Comparison of ENCODE assay signal across 18 cellular contexts in the genomic region with DNA sequence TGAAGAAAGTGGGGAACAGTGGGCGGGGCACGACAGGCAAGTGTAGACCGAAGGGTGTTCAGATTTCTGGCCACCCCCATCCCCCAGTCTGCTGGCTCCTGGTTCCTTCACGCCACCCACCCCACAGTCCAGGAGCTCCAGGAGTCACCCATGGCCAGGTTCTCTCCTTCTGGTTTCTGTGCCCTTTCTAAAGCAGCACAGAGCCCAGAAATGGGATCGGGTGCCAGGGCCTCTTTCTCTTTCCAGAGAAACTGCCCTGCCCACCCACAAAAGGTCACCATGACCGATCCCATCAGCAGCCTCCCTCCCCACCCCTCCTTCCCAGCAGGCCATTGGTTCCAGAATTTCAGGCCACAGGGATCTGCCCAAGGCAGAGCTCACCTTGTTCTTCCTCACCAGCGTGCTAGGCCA.
"Had no signal": no experiment of that assay in that cellular context is flagged by ENCODE, and none has a peak within 500 bp of the region (broad histone marks: within the 10 kb centered on the region; RNA-seq: fewer than 3 reads in every experiment).

No MANE protein-coding gene starts in this region.

- H3K27ac ChIP-seq: esophagus squamous epithelium, gastroesophageal sphincter, neutrophil, suprapubic skin, thyroid gland, uterus had no signal

- H3K4me2 ChIP-seq: smooth muscle cell had no signal

- H3K9me3 ChIP-seq: esophagus squamous epithelium, gastroesophageal sphincter, neutrophil, suprapubic skin, thyroid gland, uterus had no signal

- H3K4me3 ChIP-seq: esophagus squamous epithelium, gastroesophageal sphincter, smooth muscle cell, suprapubic skin, thyroid gland, uterus had no signal

- H3K27me3 ChIP-seq: suprapubic skin, thyroid gland, uterus had no signal

- DNase-seq: cortex of kidney; effector memory CD8-positive, alpha-beta T cell; esophagus squamous epithelium; foreskin fibroblast; glutamatergic neuron; immature natural killer cell; left colon; mesendoderm; naive thymus-derived CD4-positive, alpha-beta T cell; nephron progenitor cell; stimulated activated CD4-positive, alpha-beta T cell treated with anti-CD3 and anti-CD28 coated beads, Interleukin-2, amount 100 ng/mL, for 48 hours; stimulated activated naive CD8-positive, alpha-beta T cell treated with anti-CD3 and anti-CD28 coated beads, Interleukin-15, Interleukin-2, amounts not matched to agents 100 U/mL and 50 U/mL, for 24 hours; thyroid gland had no signal

- H3K36me3 ChIP-seq: gastroesophageal sphincter, neutrophil, suprapubic skin, thyroid gland, uterus had no signal

- ATAC-seq: effector memory CD8-positive, alpha-beta T cell; gastroesophageal sphincter; left colon; naive thymus-derived CD4-positive, alpha-beta T cell; stimulated activated naive CD8-positive, alpha-beta T cell treated with anti-CD3 and anti-CD28 coated beads, Interleukin-15, Interleukin-2, amounts not matched to agents 100 U/mL and 50 U/mL, for 24 hours had no signal
